In genomic region chr1:233635765-233636502, GRCh38 we compare ENCODE assay signal across 12 cellular contexts. TPM values are rescaled to one million over a fixed set of nuclear protein-coding genes. Genes with fewer than 3 reads are reported as not detected.
A peak's percentile ranks its signal among the peaks of the same experiment; 100 is the strongest.
DNase-seq lines count a peak whose midpoint lies in the region; TF ChIP-seq lines count a peak whose summit lies in the region.
"Had no signal": no experiment of that assay in that cellular context is flagged by ENCODE, and none has a peak within 500 bp of the region (broad histone marks: within the 10 kb centered on the region; RNA-seq: fewer than 3 reads in every experiment).

No MANE protein-coding gene starts in this region.

- peak; percentile 33 for DNase-seq in A673 (ENCODE audit: low spot score)
- DNase-seq in HEK293T (ENCODE audit: extremely low spot score): peak; percentile 78
- peak; percentile 46 for DNase-seq in RPMI8226
- peak; percentile 30 for DNase-seq in hepatocyte (ENCODE audit: low spot score)
- DNase-seq in AG08396 (ENCODE audit: low spot score): no peak
- DNase-seq in GM19240 (ENCODE audit: insufficient read length, low spot score): no peak
- no peak for DNase-seq in stimulated activated CD8-positive, alpha-beta memory T cell treated with anti-CD3 and anti-CD28 coated beads, Interleukin-4, amount 100 ng/mL, for 48 hours
- DNase-seq in HuH-7.5 (ENCODE audit: low spot score): no peak
- DNase-seq: activated T-cell treated with anti-CD3 and anti-CD28 coated beads, Interleukin-2, amount 50 U/mL, for 1 hour; kidney; NCI-H1048; stimulated activated naive CD4-positive, alpha-beta T cell had no signal

- CTCF ChIA-PET in A673 (lab: Charles Lee): no interaction called here
- CTCF ChIA-PET in HEK293T (lab: Yijun Ruan, JAX): interaction anchor here (0.7 kb wide), 1 partner anchor 195 kb away, joined by 3 read pairs; no protein-coding TSS in a partner anchor

- no peak overlapping the region for H2AFZ ChIP-seq in hepatocyte

- BruUV-seq in A673 (replicated peaks; lab: Mats Ljungman, UMichigan): no TSS peak

- H3K4me1 ChIP-seq in A673 (ENCODE audit: insufficient read depth, low read length, poor library complexity, severe bottlenecking) (no peaks in the 10 kb centered on the region), hepatocyte (ENCODE audit: insufficient read depth) (no peaks in the 10 kb centered on the region)

- no peak overlapping the region for H3K4me2 ChIP-seq in hepatocyte

- H3K9me2 ChIP-seq in hepatocyte (replicated peaks; ENCODE audit: insufficient read depth): no peaks in the 10 kb centered on the region

- no peaks in the 10 kb centered on the region for H3K9me3 ChIP-seq in A673 (ENCODE audit: low read depth, low read length, poor library complexity, severe bottlenecking)
- H3K9me3 ChIP-seq in hepatocyte (ENCODE audit: low read depth): no peaks in the 10 kb centered on the region

- WGBS in hepatocyte (ENCODE audit: low lambda C conversion rate, missing lambda C conversion rate): 45% methylated on average over 8 of the region's 8 CpGs

- POLR2A ChIA-PET in A673 (lab: Charles Lee; ENCODE audit: low non-redundant PET): no interaction called here
- POLR2A ChIA-PET in HEK293T (lab: Yijun Ruan, JAX): interaction anchor here (0.9 to 1.7 kb wide), 3 partner anchors 9 to 22 kb away, joined by 4 to 7 read pairs (median 4); partner anchors contain the start of gene KCNK1

- H3K36me3 ChIP-seq in A673 (ENCODE audit: insufficient read depth, low read length, poor library complexity, severe bottlenecking) (no peaks in the 10 kb centered on the region), hepatocyte (replicated peaks; ENCODE audit: insufficient read depth, low read depth) (no peaks in the 10 kb centered on the region)

- TF ChIP-seq CTCF in A673 (conservative IDR thresholded peaks at IDR 0.05; ENCODE audit: low read depth, low read length) (no peak), hepatocyte (IDR thresholded peaks at IDR 0.05; ENCODE audit: poor library complexity) (no peak)

- H4K20me1 ChIP-seq in hepatocyte (ENCODE audit: insufficient read depth, poor library complexity, severe bottlenecking): no peaks in the 10 kb centered on the region

- H3K27me3 ChIP-seq in A673 (replicated peaks; ENCODE audit: insufficient read depth, low read depth, low read length, poor library complexity) (peaks cover 35% of the 10 kb centered on the region), hepatocyte (no peaks in the 10 kb centered on the region)

- peaks cover 42% of the 10 kb centered on the region for H3K79me2 ChIP-seq in hepatocyte

- H3K27ac ChIP-seq in A673 (ENCODE audit: low read depth, low read length, poor library complexity, severe bottlenecking): no peak overlapping the region
- H3K27ac ChIP-seq in hepatocyte: no peak overlapping the region

- H3K4me3 ChIP-seq in A673 (ENCODE audit: low read depth, low read length, poor library complexity, severe bottlenecking): no peak overlapping the region
- H3K4me3 ChIP-seq in hepatocyte: no peak overlapping the region

- intact Hi-C loops in A673 (cut with micrococcal nuclease; ENCODE audit: unreplicated experiment): no loop called here

TF ChIP-seq in HEK293T, 16 proteins besides CTCF, POLR2A, EP300 and RAD21:
- TF ChIP-seq FOXM1 (IDR thresholded peaks at IDR 0.05; ENCODE audit: borderline replicate concordance) (peak; percentile 47; the same call in 1 of the 2 replicates), ZNF384 (IDR thresholded peaks at IDR 0.05) (no peak; the same call in 1 of the 2 replicates), BHLHE40 (IDR thresholded peaks at IDR 0.05; ENCODE audit: borderline replicate concordance) (no peak), SUZ12 (IDR thresholded peaks at IDR 0.05) (no peak), ARNT (IDR thresholded peaks at IDR 0.05) (no peak), NFRKB (IDR thresholded peaks at IDR 0.05) (peak; percentile 19; the same call in 1 of the 2 replicates), L3MBTL2 (conservative IDR thresholded peaks at IDR 0.05) (peak; percentile 97), FOXK2 (IDR thresholded peaks at IDR 0.05) (peak; percentile 87), SP1 (IDR thresholded peaks at IDR 0.05) (no peak), CTBP1 (IDR thresholded peaks at IDR 0.05; ENCODE audit: borderline replicate concordance) (peak; percentile 95), HDGF (IDR thresholded peaks at IDR 0.05; ENCODE audit: borderline replicate concordance) (0 out of 2 replicates have a peak, but pooled peaks have one; percentile 75), PKNOX1 (IDR thresholded peaks at IDR 0.05) (peak; percentile 78), FOXA1 (IDR thresholded peaks at IDR 0.05) (no peak), TARDBP (IDR thresholded peaks at IDR 0.05) (no peak), ELF4 (IDR thresholded peaks at IDR 0.05) (no peak), LEF1 (IDR thresholded peaks at IDR 0.05; ENCODE audit: borderline replicate concordance) (peak; percentile 51; the same call in 1 of the 2 replicates)
TF ChIP-seq in HEK293T: peak in this region for 8.

RNA-seq across cellular contexts. Expression of gene KCNK1, which starts 22.0 kb away (rescaled TPM):
- total RNA-seq in A673 (2021): not detected in 2 replicates
- total RNA-seq in hepatocyte: 16.1 and 21.4 TPM in 2 replicates
- polyA plus RNA-seq in hepatocyte: 25.9 and 27.1 TPM in 2 replicates

Comparison
In these comparisons a context has a peak if more than half of its experiments do, and no peak if none do; other contexts are left out.
1. DNase-seq: peak in A673 (single experiment), HEK293T (single experiment), RPMI8226 (single experiment) and hepatocyte (single experiment); none in AG08396 (single experiment), GM19240 (single experiment), stimulated activated CD8-positive, alpha-beta memory T cell treated with anti-CD3 and anti-CD28 coated beads, Interleukin-4, amount 100 ng/mL, for 48 hours (single experiment) and HuH-7.5 (single experiment).
2. RNA of gene KCNK1, which starts 22.0 kb away (total RNA-seq): 16.1 to 21.4 TPM in hepatocyte; not detected in A673; every median in the first group is over 10 times any median in the second.